In the genomic region with DNA sequence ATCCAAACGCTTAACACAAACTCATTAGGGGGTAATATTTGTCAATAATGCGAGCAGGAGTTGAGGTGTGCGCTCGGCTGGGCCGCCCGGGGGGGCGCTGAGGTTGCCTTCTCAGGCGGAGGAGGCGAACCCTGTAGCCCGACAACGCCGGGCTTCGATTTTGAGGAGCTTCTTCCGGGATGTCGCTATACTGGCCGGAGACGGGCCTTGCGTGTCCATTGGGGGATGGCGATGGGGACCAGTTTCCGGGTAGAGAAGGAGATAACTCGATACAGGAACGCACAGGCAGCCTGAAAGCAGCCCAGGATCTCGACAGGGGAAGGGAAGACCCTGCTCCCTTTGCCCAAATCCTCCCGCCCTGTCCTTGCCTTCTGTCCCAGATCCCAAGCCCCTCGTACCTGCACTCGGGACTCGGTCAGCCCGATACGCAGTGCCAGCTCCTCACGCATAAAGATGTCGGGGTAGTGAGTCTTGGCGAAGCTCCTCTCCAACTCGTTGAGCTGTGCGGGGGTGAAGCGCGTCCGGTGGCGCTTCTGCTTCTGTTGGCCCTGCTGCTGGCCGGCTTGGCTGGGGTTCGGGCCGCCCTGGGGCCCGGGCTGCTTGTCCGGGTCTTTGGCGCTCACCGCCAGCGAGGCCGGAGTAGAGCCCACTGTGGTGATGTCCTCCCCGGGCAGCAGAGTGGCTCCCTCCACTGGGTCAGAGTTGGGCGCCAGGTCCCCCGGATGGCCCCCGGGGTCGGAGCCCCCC, we compare ENCODE assay signal across 1 cellular context.
TF ChIP-seq lines count a peak whose summit lies in the region.

No MANE protein-coding gene starts in this region.

TF ChIP-seq in SK-N-SH treated with all-trans-retinoic acid at 6 μM for 48 hours, 23 proteins besides CTCF, POLR2A, EP300 and RAD21 (continued from another document):
- TF ChIP-seq CSRNP3 (CRISPR knock-in tag; IDR thresholded peaks at IDR 0.05): no peak
- TF ChIP-seq OSR1 (CRISPR knock-in tag; IDR thresholded peaks at IDR 0.05): no peak
- no peak for TF ChIP-seq BACH2 (CRISPR knock-in tag; IDR thresholded peaks at IDR 0.05; ENCODE audit: borderline replicate concordance)
- TF ChIP-seq ISL1 (CRISPR knock-in tag; IDR thresholded peaks at IDR 0.05): no peak
- TF ChIP-seq TOX (CRISPR knock-in tag; IDR thresholded peaks at IDR 0.05; ENCODE audit: borderline replicate concordance): no peak
- no peak for TF ChIP-seq PATZ1 (CRISPR knock-in tag; IDR thresholded peaks at IDR 0.05; ENCODE audit: borderline replicate concordance)
- TF ChIP-seq ESRRG (CRISPR knock-in tag; IDR thresholded peaks at IDR 0.05): no peak
- TF ChIP-seq ZFP3 (CRISPR knock-in tag; IDR thresholded peaks at IDR 0.05): no peak
- TF ChIP-seq ZC3H10 (CRISPR knock-in tag; IDR thresholded peaks at IDR 0.05): no peak
- TF ChIP-seq CSDC2 (CRISPR knock-in tag; IDR thresholded peaks at IDR 0.05): no peak
- no peak for TF ChIP-seq TSHZ2 (CRISPR knock-in tag; IDR thresholded peaks at IDR 0.05)
- no peak for TF ChIP-seq ZNF565 (CRISPR knock-in tag; conservative IDR thresholded peaks at IDR 0.05; ENCODE audit: low read depth)
